In the genomic region with DNA sequence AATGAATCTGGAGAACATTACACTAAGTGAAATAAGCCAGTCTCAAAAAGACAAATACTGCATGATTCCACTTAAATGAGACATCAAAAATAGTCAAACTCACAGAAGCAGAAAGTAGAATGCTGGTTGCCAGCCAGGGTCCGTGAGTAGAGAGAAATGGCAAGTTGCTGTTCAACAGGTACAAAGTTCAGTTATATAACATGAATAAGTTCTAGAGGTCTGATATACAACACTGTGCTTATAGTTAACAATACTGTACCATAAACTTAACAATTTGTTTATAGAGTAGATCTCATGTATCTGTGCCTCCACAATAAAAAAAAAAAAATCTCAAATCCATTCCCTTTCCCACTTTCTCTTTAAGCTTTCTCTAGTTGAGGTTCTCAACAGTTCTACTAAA, we compare ENCODE assay signal across 19 cellular contexts.
DNase-seq lines count a peak whose midpoint lies in the region; ATAC-seq and TF ChIP-seq lines count a peak whose summit lies in the region.
"Had no signal": no experiment of that assay in that cellular context is flagged by ENCODE, and none has a peak within 500 bp of the region (broad histone marks: within the 10 kb centered on the region; RNA-seq: fewer than 3 reads in every experiment).

No MANE protein-coding gene starts in this region.

- H3K4me3 Mint-ChIP-seq in T-helper 17 cell, result no peak overlapping the region
- H3K4me3 Mint-ChIP-seq: CD4-positive, alpha-beta memory T cell; H9 had no signal

- peak overlapping the region in 1 of 3 donors; percentile 18 for H3K27ac ChIP-seq in right lobe of liver
- peak overlapping the region; percentile 49 to 70 (median 58) for H3K27ac ChIP-seq in transverse colon
- H3K27ac ChIP-seq: GM23248 had no signal

- TF ChIP-seq CTCF in right lobe of liver (IDR thresholded peaks at IDR 0.05) (no peak), transverse colon (IDR thresholded peaks at IDR 0.05) (no peak), GM20000 (IDR thresholded peaks at IDR 0.05; ENCODE audit: extremely low read depth, missing control alignments) (no peak)

- peaks cover 18% of the 10 kb centered on the region for H3K4me1 Mint-ChIP-seq in T-helper 17 cell

- H3K4me1 ChIP-seq in right lobe of liver (peaks cover 0 to 36% (median 8%) of the 10 kb centered on the region in 4 donors), transverse colon (peaks cover 0 to 40% (median 22%) of the 10 kb centered on the region in 4 donors)
- H3K4me1 ChIP-seq: Caco-2 had no signal

- ATAC-seq in T-helper 17 cell (no peak), left lobe of liver (peak; percentile 65), right lobe of liver (peak in 3 of 4 donors; percentile 29 to 69 (median 60)), GM19395 (IDR thresholded peaks at IDR 0.05; ENCODE audit: unreplicated experiment) (no peak), HG02571 (IDR thresholded peaks at IDR 0.05; ENCODE audit: unreplicated experiment) (no peak)
- ATAC-seq: GM12878, HCT116 had no signal

- H3K4me3 ChIP-seq in right lobe of liver (no peak overlapping the region), transverse colon (peak overlapping the region in 1 of 4 donors; percentile 13)
- H3K4me3 ChIP-seq: GM12878, GM23248 had no signal

- no peaks in the 10 kb centered on the region for H3K27me3 Mint-ChIP-seq in T-helper 17 cell
- H3K27me3 Mint-ChIP-seq: CD4-positive, alpha-beta memory T cell had no signal

- H3K27me3 ChIP-seq in right lobe of liver (no peaks in the 10 kb centered on the region), transverse colon (no peaks in the 10 kb centered on the region)

- H3K27ac Mint-ChIP-seq in T-helper 17 cell, result peak overlapping the region; percentile 5
- H3K27ac Mint-ChIP-seq: H9 had no signal

- H3K36me3 Mint-ChIP-seq in T-helper 17 cell (ENCODE audit: low read depth), result peaks cover 10% of the 10 kb centered on the region

- TF ChIP-seq POLR2A in right lobe of liver (IDR thresholded peaks at IDR 0.05) (no peak), transverse colon (IDR thresholded peaks at IDR 0.05) (no peak)

- H3K9me3 ChIP-seq in T-helper 17 cell (ENCODE audit: control insufficient read depth, low read length, poor library complexity, severe bottlenecking), result no peaks in the 10 kb centered on the region
- H3K9me3 ChIP-seq in right lobe of liver, result peaks cover 0 to 3% (median 0%) of the 10 kb centered on the region in 4 donors
- peaks cover 5 to 6% of the 10 kb centered on the region in 2 donors for H3K9me3 ChIP-seq in transverse colon
- H3K9me3 ChIP-seq: Caco-2 had no signal

- in situ Hi-C loops in transverse colon (cut with MboI; ENCODE audit: low pct_ligation_motif_present in 1 of 4, low pct_unique_long_range_greater_than_20kb in 1 of 4, low sequenced_read_pairs in 3 of 4), result no loop called here

- TF ChIP-seq EP300 in transverse colon (IDR thresholded peaks at IDR 0.05; ENCODE audit: low read depth), result no peak

- H3K36me3 ChIP-seq in right lobe of liver (no peaks in the 10 kb centered on the region), transverse colon (peaks cover 0 to 7% (median 0%) of the 10 kb centered on the region in 4 donors)

- intact Hi-C loops in right lobe of liver (cut with DNase I), result loop anchor here in 1 of 2 donors (10.0 kb wide), 1 partner anchor 233 kb away; no protein-coding TSS in a partner anchor
- intact Hi-C loops in transverse colon (cut with DNase I; ENCODE audit: low total_unique reads), result no loop called here

- 38% methylated on average over 1 of the region's 1 CpG for WGBS in right lobe of liver (ENCODE audit: insufficient coverage, low coverage, low lambda C conversion rate, missing lambda C conversion rate)
- 62% methylated on average over 1 of the region's 1 CpG; no CpG with 5 or more reads in 1 of the 2 donors for WGBS in transverse colon (ENCODE audit: low coverage in 1 of 2), 2 donors

- DNase-seq in T-helper 17 cell (no peak), left lobe of liver (ENCODE audit: low spot score) (no peak), right lobe of liver (no peak), transverse colon (peak; percentile 29), GM20000 (ENCODE audit: low spot score) (no peak), activated gamma-delta T cell treated with Interleukin-2 at 50 U/mL for 16 hours (no peak)
- DNase-seq: C1 segment of cervical spinal cord; Caco-2; CD4-positive, alpha-beta memory T cell; DMS 273 treated with DMSO at 0.1 percent for 48 hours; DMS79; EL; GDM1; GM23248; H9 had no signal

Comparison
In these comparisons a context has a peak if more than half of its experiments do, and no peak if none do; other contexts are left out.
1. ATAC-seq: peak in left lobe of liver (single experiment) and right lobe of liver (3 of 4); none in T-helper 17 cell (single experiment), GM19395 (single experiment) and HG02571 (single experiment).